In the genomic region with DNA sequence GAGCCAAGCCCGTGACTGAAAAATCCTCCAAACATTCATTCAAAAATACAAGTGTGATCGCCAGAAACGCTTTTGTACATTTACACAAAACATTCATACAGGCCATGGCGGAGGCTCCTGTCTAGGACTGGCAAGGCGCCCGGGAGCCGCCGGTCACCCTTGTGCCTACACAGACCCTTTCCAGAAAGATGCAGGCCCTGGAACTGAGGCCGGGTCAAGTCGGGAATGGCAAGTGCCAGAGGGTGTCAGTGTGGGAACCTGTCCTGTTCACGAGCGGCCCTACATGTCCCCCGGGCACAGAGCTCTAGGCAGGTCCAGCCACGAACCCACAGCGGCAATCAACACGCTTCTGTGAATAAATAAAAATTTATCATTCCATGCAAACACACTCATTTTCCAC, we compare ENCODE assay signal across 11 cellular contexts. TPM values are rescaled to one million over a fixed set of nuclear protein-coding genes. Genes with fewer than 3 reads are reported as not detected.
"Had no signal": no experiment of that assay in that cellular context is flagged by ENCODE, and none has a peak within 500 bp of the region (broad histone marks: within the 10 kb centered on the region; RNA-seq: fewer than 3 reads in every experiment).

No MANE protein-coding gene starts in this region.

RNA-seq across cellular contexts. Expression of gene TP53TG3D, which starts 36.1 kb away (rescaled TPM):
- total RNA-seq: kidney epithelial cell, mesenteric fat pad, neural crest cell, osteoblast, progenitor cell of endocrine pancreas, pulmonary artery endothelial cell, renal cortical epithelial cell, right atrium auricular region, transverse colon, urinary bladder, vagina had no signal
